Comparison of ENCODE assay signal across 2 cellular contexts in the genomic region with DNA sequence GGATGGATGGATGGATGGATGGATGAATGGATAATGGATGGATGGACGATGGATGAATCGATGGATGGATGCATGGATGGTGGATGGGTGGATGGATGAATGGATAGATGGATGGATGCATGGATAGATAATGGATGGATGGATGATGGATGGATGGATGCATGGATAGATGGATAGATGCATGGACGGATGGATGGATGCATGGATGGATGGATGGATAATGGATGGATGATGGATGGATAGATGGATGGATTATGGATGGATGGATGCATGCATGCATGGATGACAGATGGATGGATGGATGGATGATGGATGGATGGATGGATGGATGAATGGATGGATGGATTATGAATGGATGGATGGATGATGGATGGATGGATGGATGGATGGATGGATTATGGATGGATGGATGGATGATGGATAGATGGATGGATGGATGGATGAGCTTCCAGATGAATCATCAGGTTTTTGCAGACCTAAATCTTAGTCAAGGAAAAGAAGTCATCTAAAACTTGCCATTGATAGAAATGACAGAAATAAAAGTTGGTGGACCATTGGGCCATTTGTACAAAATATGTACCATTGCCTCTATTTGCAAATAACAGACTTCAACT.
TF ChIP-seq lines count a peak whose summit lies in the region.

No MANE protein-coding gene starts in this region.

TF ChIP-seq in HEK293, 187 proteins besides CTCF, POLR2A, EP300 and RAD21:
- TF ChIP-seq ZNF473 (tag by site-specific recombination; IDR thresholded peaks at IDR 0.05): no peak
- no peak for TF ChIP-seq ZNF239 (tag by site-specific recombination; IDR thresholded peaks at IDR 0.05)
- TF ChIP-seq ZBTB17 (tag by site-specific recombination; IDR thresholded peaks at IDR 0.05): peak; percentile 100
- peak; percentile 99 for TF ChIP-seq ZNF366 (tag by site-specific recombination; conservative IDR thresholded peaks at IDR 0.05)
- TF ChIP-seq ZNF398 (tag by site-specific recombination; IDR thresholded peaks at IDR 0.05): 0 out of 2 replicates have a peak, but pooled peaks have one; percentile 14

TF ChIP-seq in H1, 55 proteins besides CTCF, POLR2A, EP300 and RAD21:
- TF ChIP-seq FOSL1 (IDR thresholded peaks at IDR 0.05; ENCODE audit: insufficient read depth, low read depth, low read length): no peak
- TF ChIP-seq TEAD4 (IDR thresholded peaks at IDR 0.05; ENCODE audit: low read depth, low read length): no peak
- TF ChIP-seq USF2 (IDR thresholded peaks at IDR 0.05; ENCODE audit: low read length): no peak
- TF ChIP-seq CBX5 (IDR thresholded peaks at IDR 0.05; ENCODE audit: low read depth, low read length): no peak
- TF ChIP-seq ASH2L (IDR thresholded peaks at IDR 0.05; ENCODE audit: low read length): no peak
- no peak for TF ChIP-seq SRF (IDR thresholded peaks at IDR 0.05; ENCODE audit: low read depth, low read length)
- TF ChIP-seq EZH2 (IDR thresholded peaks at IDR 0.05; ENCODE audit: low read depth, low read length, severe bottlenecking): no peak
- no peak for TF ChIP-seq POU5F1 (IDR thresholded peaks at IDR 0.05; ENCODE audit: low read depth, low read length)
- no peak for TF ChIP-seq JUND (IDR thresholded peaks at IDR 0.05; ENCODE audit: low read length)
- TF ChIP-seq RFX5 (IDR thresholded peaks at IDR 0.05; ENCODE audit: borderline replicate concordance, low read depth, low read length): no peak
- no peak for TF ChIP-seq NANOG (IDR thresholded peaks at IDR 0.05; ENCODE audit: insufficient read depth, low read depth, low read length, poor library complexity, severe bottlenecking)
- TF ChIP-seq, protein P1, sequence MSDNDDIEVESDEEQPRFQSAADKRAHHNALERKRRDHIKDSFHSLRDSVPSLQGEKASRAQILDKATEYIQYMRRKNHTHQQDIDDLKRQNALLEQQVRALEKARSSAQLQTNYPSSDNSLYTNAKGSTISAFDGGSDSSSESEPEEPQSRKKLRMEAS (IDR thresholded peaks at IDR 0.05): no peak
- no peak for TF ChIP-seq CHD2 (IDR thresholded peaks at IDR 0.05; ENCODE audit: low read length)
- no peak for TF ChIP-seq MAFK (IDR thresholded peaks at IDR 0.05; ENCODE audit: low read depth, low read length)
- no peak for TF ChIP-seq SIRT6 (IDR thresholded peaks at IDR 0.05; ENCODE audit: low read length)
- no peak for TF ChIP-seq SUZ12 (IDR thresholded peaks at IDR 0.05; ENCODE audit: low read length)
- no peak for TF ChIP-seq BCL11A (IDR thresholded peaks at IDR 0.05; ENCODE audit: low read depth in 2 of 2, low read length in 2 of 2)
